8 cellular contexts compared by ENCODE assay signal in the genomic region with DNA sequence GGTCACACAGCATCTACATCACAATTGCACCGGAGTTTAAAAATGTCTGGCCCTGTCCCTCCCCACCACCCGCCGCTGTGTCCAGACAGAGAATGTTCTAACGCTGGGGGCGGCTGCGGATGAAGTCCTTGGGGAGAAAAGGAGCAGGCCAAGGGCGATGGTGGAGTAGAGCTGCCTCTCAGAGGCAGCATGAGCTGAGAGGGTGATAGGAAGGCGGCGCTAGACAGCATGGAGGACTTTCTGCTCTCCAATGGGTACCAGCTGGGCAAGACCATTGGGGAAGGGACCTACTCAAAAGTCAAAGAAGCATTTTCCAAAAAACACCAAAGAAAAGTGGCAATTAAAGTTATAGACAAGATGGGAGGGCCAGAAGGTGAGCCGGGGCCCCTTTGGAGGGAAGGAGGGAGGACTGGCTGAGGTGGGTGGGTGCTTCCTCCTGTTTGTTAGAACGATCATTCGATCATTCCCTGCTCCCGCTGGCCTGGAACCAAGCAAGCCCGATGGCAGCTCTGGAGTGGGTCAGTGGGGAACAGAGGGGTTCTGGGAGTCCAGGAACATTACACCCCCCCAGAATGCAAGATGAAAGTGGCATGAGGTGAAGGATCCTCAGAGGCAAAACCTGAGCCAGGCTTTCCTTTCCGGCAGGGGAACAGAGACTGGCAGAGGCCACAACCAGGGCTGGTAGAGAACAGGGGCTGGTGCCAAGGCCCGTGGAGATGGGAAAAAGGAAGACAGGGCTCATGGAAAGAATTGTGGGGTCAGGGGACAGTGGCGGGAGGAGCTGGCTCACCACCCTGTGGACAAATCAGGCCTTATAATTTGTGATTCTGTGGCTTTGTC. TPM values are rescaled to one million over a fixed set of nuclear protein-coding genes. Genes with fewer than 3 reads are reported as not detected.
DNase-seq lines count a peak whose midpoint lies in the region; ATAC-seq and TF ChIP-seq lines count a peak whose summit lies in the region.

A gene with protein sequence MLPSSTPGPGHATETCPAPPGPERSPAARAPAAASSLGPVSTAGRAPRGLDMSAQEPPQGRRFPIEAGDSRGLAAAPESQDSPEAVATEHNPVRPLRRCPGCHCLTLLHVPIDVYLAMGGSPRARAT (minus strand): TSS at position 12 of the 840 bp plus-strand sequence. CDS start 394 bp downstream, outside the sequence.
A gene with protein sequence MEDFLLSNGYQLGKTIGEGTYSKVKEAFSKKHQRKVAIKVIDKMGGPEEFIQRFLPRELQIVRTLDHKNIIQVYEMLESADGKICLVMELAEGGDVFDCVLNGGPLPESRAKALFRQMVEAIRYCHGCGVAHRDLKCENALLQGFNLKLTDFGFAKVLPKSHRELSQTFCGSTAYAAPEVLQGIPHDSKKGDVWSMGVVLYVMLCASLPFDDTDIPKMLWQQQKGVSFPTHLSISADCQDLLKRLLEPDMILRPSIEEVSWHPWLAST (plus strand): TSS at position 66 of the 840 bp plus-strand sequence. CDS start 163 bp downstream, at position 229.

- peaks cover 0 to 38% of the 10 kb centered on the region in 2 donors for H3K36me3 ChIP-seq in adrenal gland (replicated peaks in 1 of 2)
- H3K36me3 ChIP-seq in left ventricle myocardium inferior: peaks cover 42% of the 10 kb centered on the region

- CTCF ChIA-PET in Calu3 (lab: Charles Lee): interaction anchor here (1.0 kb wide), 1 partner anchor 10 kb away, joined by 3 read pairs; no protein-coding TSS in a partner anchor

- H3K27ac Mint-ChIP-seq in Calu3 (ENCODE audit: unreplicated experiment): no peak within 1 kb of the TSS

- H3K36me3 Mint-ChIP-seq in Calu3 (ENCODE audit: insufficient read depth, unreplicated experiment): peaks cover 52% of the 10 kb centered on the region

- H3K27me3 ChIP-seq in adrenal gland: no peaks in the 10 kb centered on the region
- H3K27me3 ChIP-seq in left ventricle myocardium inferior (ENCODE audit: low read depth): no peaks in the 10 kb centered on the region

- WGBS in adrenal gland, 4 donors: 49 to 69% (median 52%) methylated on average over 14 to 17 of the region's 17 CpGs

- DNase-seq in Calu3: no peak
- peak in 1 of 7 donors; percentile 61 for DNase-seq in adrenal gland
- peak; percentile 25 for DNase-seq in left ventricle myocardium inferior
- DNase-seq in sciatic nerve (ENCODE audit: low spot score): no peak
- DNase-seq in NCI-H1092 (lab: John Stamatoyannopoulos, UW): no peak
- DNase-seq in occipital lobe (lab: John Stamatoyannopoulos, UW): no peak

- no peak for TF ChIP-seq POLR2A in adrenal gland (IDR thresholded peaks at IDR 0.05)

- H3K4me3 Mint-ChIP-seq in Calu3 (ENCODE audit: low read depth, unreplicated experiment): peak within 1 kb of the TSS; percentile 61

- H3K4me3 ChIP-seq in adrenal gland (peak within 1 kb of the TSS in 1 of 4 donors; percentile 37), left ventricle myocardium inferior (peak within 1 kb of the TSS; percentile 66)

- TF ChIP-seq CTCF in Calu3 (IDR thresholded peaks at IDR 0.05; ENCODE audit: unreplicated experiment) (no peak), adrenal gland (IDR thresholded peaks at IDR 0.05) (no peak), left ventricle myocardium inferior (IDR thresholded peaks at IDR 0.05; ENCODE audit: borderline replicate concordance) (no peak)

- peaks cover 17% of the 10 kb centered on the region for H3K4me1 Mint-ChIP-seq in Calu3 (ENCODE audit: low read depth, unreplicated experiment)

- no peaks in the 10 kb centered on the region for H3K9me3 Mint-ChIP-seq in Calu3 (ENCODE audit: low read depth, unreplicated experiment)

- BruUV-seq in Calu3 (replicated peaks; lab: Mats Ljungman, UMichigan): no TSS peak

- ATAC-seq in sciatic nerve (peak; percentile 35), HG03442 (IDR thresholded peaks at IDR 0.05; ENCODE audit: unreplicated experiment) (no peak), GM21717 (IDR thresholded peaks at IDR 0.05; ENCODE audit: unreplicated experiment) (no peak)

- intact Hi-C loops in Calu3 (cut with micrococcal nuclease; ENCODE audit: unreplicated experiment) (no loop called here), adrenal gland (cut with DNase I) (no loop called here), left ventricle myocardium inferior (cut with micrococcal nuclease) (no loop called here), sciatic nerve (cut with DNase I) (no loop called here)

- H3K27me3 Mint-ChIP-seq in Calu3 (ENCODE audit: unreplicated experiment): no peaks in the 10 kb centered on the region

- no peaks in the 10 kb centered on the region for H3K9me3 ChIP-seq in adrenal gland (replicated peaks in 1 of 3)
- H3K9me3 ChIP-seq in left ventricle myocardium inferior (replicated peaks): no peaks in the 10 kb centered on the region

- H3K4me1 ChIP-seq in adrenal gland (replicated peaks in 1 of 2) (peaks cover 14 to 18% of the 10 kb centered on the region in 2 donors), left ventricle myocardium inferior (peaks cover 20% of the 10 kb centered on the region)

- H3K27ac ChIP-seq in adrenal gland: peak within 1 kb of the TSS in 4 of 5 donors; percentile 32 to 88 (median 68)
- peak within 1 kb of the TSS; percentile 53 for H3K27ac ChIP-seq in left ventricle myocardium inferior (replicated peaks)

RNA-seq across cellular contexts. Expression of the first gene that starts in this region (rescaled TPM):
- 7.3 and 7.5 TPM in 2 replicates for total RNA-seq in Calu3 (2022)
- total RNA-seq in adrenal gland: 10 to 100 TPM in 3 of 8 donors, 1 to 10 TPM in 5; 1.3 to 12.8 (median 5.8) TPM
- 100 to 1,000 TPM in 1 of 3 donors, 10 to 100 TPM in 1, 1 to 10 TPM in 1; 1.6 to 110 (median 56.7) TPM for polyA plus RNA-seq in adrenal gland
- 2.1 TPM for total RNA-seq in left ventricle myocardium inferior
- 12.0 TPM for total RNA-seq in sciatic nerve
- total RNA-seq in occipital lobe: 1.6 TPM

RNA-seq across cellular contexts. Expression of the second gene that starts in this region (rescaled TPM):
- total RNA-seq in Calu3 (2022) (1.8 and 5.1 TPM in 2 replicates), adrenal gland (1 to 10 TPM in 5 of 8 donors, under 1 TPM in 2, not detected in 1; 0.69 to 5.3 (median 2.4) TPM), left ventricle myocardium inferior (2.1 TPM), sciatic nerve (5.1 TPM), occipital lobe (not detected)
- 1 to 10 TPM in 2 of 3 donors, under 1 TPM in 1; 0.84 to 2.1 (median 1.2) TPM for polyA plus RNA-seq in adrenal gland
